In the genomic region with DNA sequence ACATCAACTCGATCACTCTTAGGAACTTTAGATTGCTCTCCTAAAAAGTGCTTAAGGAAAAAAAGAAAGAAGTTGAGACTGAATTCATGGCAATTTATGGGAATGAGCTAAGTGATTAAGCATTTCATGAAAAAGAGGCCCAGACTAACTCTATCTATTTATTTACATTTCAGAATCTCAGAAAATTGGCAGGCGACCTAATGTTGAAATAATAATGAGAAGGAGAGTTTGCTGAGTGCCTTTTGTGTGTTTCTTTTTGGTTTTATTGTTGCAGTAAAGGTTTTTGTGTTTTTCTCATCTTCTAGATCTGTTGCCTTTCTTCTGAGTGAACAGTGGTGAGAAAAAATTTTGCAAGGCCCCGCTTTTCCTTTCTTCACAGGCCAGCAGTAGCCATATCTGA, we compare ENCODE assay signal across 10 cellular contexts. TPM values are rescaled to one million over a fixed set of nuclear protein-coding genes. Genes with fewer than 3 reads are reported as not detected.
DNase-seq lines count a peak whose midpoint lies in the region; ATAC-seq and TF ChIP-seq lines count a peak whose summit lies in the region.
"Had no signal": no experiment of that assay in that cellular context is flagged by ENCODE, and none has a peak within 500 bp of the region (broad histone marks: within the 10 kb centered on the region; RNA-seq: fewer than 3 reads in every experiment).

No MANE protein-coding gene starts in this region.

- peak overlapping the region; percentile 52 for H2AFZ ChIP-seq in DND-41 (ENCODE audit: low read depth, low read length)
- H2AFZ ChIP-seq in OCI-LY7 (ENCODE audit: low read length), result no peak overlapping the region

- H3K4me3 Mint-ChIP-seq in T-cell (peak overlapping the region; percentile 59 to 74 (median 67)), progenitor cell of endocrine pancreas (ENCODE audit: low read depth) (no peak overlapping the region)

- no TSS peak for BruUV-seq in OCI-LY7 (replicated peaks; lab: Mats Ljungman, UMichigan)

- H3K4me1 ChIP-seq in DND-41 (ENCODE audit: insufficient read depth, low read length), result peaks cover 70% of the 10 kb centered on the region
- H3K4me1 ChIP-seq in esophagus (ENCODE audit: control insufficient read depth in 2 of 2, insufficient read depth in 2 of 2, low read length in 1 of 2), result peaks cover 0 to 7% of the 10 kb centered on the region in 2 donors
- H3K4me1 ChIP-seq in OCI-LY7 (ENCODE audit: insufficient read depth, low read length, poor library complexity, severe bottlenecking), result peaks cover 23% of the 10 kb centered on the region

- no peaks in the 10 kb centered on the region for H3K9me2 ChIP-seq in OCI-LY7 (ENCODE audit: insufficient read depth, low read length)

- H3K4me2 ChIP-seq in DND-41 (ENCODE audit: insufficient read depth, low read length), result peak overlapping the region; percentile 70
- no peak overlapping the region for H3K4me2 ChIP-seq in OCI-LY7 (ENCODE audit: low read length)

- CTCF ChIA-PET in T-cell (lab: Charles Lee) (interaction anchor here (0.6 to 1.7 kb wide), 4 partner anchors 11 to 91 kb away, joined by 3 to 4 read pairs (median 4); no protein-coding TSS in a partner anchor), OCI-LY7 (lab: Charles Lee; ENCODE audit: unreplicated experiment) (no interaction called here)

- DNase-seq in DND-41, result no peak
- DNase-seq in T-cell, result no peak
- no peak for DNase-seq in progenitor cell of endocrine pancreas (ENCODE audit: low spot score, unreplicated experiment)
- DNase-seq in foreskin melanocyte, result no peak
- DNase-seq in OCI-LY7 (ENCODE audit: low spot score), result no peak
- DNase-seq: activated CD8-positive, alpha-beta memory T cell treated with anti-CD3 and anti-CD28 coated beads for 24 hours had no signal

- peak overlapping the region in 1 of 2 experiments; percentile 49; a peak in 2 of 4 replicates for H3K4me3 ChIP-seq in DND-41 (ENCODE audit: low read depth in 1 of 2, low read length in 2 of 2)
- H3K4me3 ChIP-seq in esophagus (ENCODE audit: low read depth in 1 of 2, low read length in 2 of 2), result no peak overlapping the region
- H3K4me3 ChIP-seq in OCI-LY7 (ENCODE audit: low read depth, low read length, poor library complexity, severe bottlenecking), result no peak overlapping the region

- peaks cover 68% of the 10 kb centered on the region for H3K79me2 ChIP-seq in DND-41 (ENCODE audit: insufficient read depth, low read length)
- H3K79me2 ChIP-seq in OCI-LY7 (ENCODE audit: insufficient read depth, low read depth, low read length), result no peaks in the 10 kb centered on the region

- no peaks in the 10 kb centered on the region for H3K27me3 ChIP-seq in DND-41 (ENCODE audit: insufficient read depth, low read length, poor library complexity)
- H3K27me3 ChIP-seq in esophagus (ENCODE audit: control insufficient read depth in 1 of 2, insufficient read depth in 2 of 2, low read length in 2 of 2), result no peaks in the 10 kb centered on the region

- intact Hi-C loops in OCI-LY7 (cut with micrococcal nuclease; ENCODE audit: unreplicated experiment), result no loop called here

- H3K36me3 ChIP-seq in DND-41 (ENCODE audit: insufficient read depth, low read length), result no peaks in the 10 kb centered on the region; the same call in 1 of the 2 replicates
- H3K36me3 ChIP-seq in esophagus (ENCODE audit: control insufficient read depth in 2 of 2, insufficient read depth in 2 of 2, low read length in 1 of 2), result no peaks in the 10 kb centered on the region
- H3K36me3 ChIP-seq in OCI-LY7 (ENCODE audit: insufficient read depth, low read length), result no peaks in the 10 kb centered on the region

- H3K27ac Mint-ChIP-seq in T-cell (peak overlapping the region; percentile 91 to 98), progenitor cell of endocrine pancreas (peak overlapping the region; percentile 85)

- H3K27ac ChIP-seq in DND-41 (ENCODE audit: low read length), result peak overlapping the region; percentile 97
- H3K27ac ChIP-seq in esophagus (ENCODE audit: low read depth in 2 of 2, low read length in 1 of 2), result peak overlapping the region; percentile 36 to 83
- no peak overlapping the region for H3K27ac ChIP-seq in OCI-LY7 (ENCODE audit: low read depth, low read length, poor library complexity, severe bottlenecking)

- H3K27me3 Mint-ChIP-seq in T-cell (no peaks in the 10 kb centered on the region), progenitor cell of endocrine pancreas (no peaks in the 10 kb centered on the region)

- POLR2A ChIA-PET in T-cell (lab: Charles Lee) (interaction anchor here (0.5 to 1.3 kb wide), 6 partner anchors 11 to 694 kb away, joined by 3 to 4 read pairs (median 3); no protein-coding TSS in a partner anchor), OCI-LY7 (lab: Charles Lee) (no interaction called here)

- H4K20me1 ChIP-seq in DND-41 (ENCODE audit: insufficient read depth, low read length) (no peaks in the 10 kb centered on the region), OCI-LY7 (ENCODE audit: insufficient read depth, low read length) (no peaks in the 10 kb centered on the region)

- H3K9me3 ChIP-seq in DND-41 (ENCODE audit: insufficient read depth, low read length, severe bottlenecking) (no peaks in the 10 kb centered on the region), esophagus (ENCODE audit: control insufficient read depth in 2 of 2, insufficient read depth in 1 of 2, low read depth in 1 of 2, low read length in 1 of 2) (no peaks in the 10 kb centered on the region), OCI-LY7 (ENCODE audit: low read length) (no peaks in the 10 kb centered on the region)

- 67 to 75% methylated on average over 3 of the region's 3 CpGs for WGBS in esophagus, 2 donors

- ATAC-seq in DND-41 (ENCODE audit: insufficient read depth, low read depth), result no peak
- ATAC-seq in T-cell (replicated peaks in 1 of 4), result no peak
- no peak for ATAC-seq in GM18517 (IDR thresholded peaks at IDR 0.05; ENCODE audit: unreplicated experiment)
- ATAC-seq in GM21423 (IDR thresholded peaks at IDR 0.05; ENCODE audit: unreplicated experiment), result no peak
- ATAC-seq: sciatic nerve had no signal

- H3K9me3 Mint-ChIP-seq in T-cell (no peaks in the 10 kb centered on the region), progenitor cell of endocrine pancreas (ENCODE audit: low read depth) (no peaks in the 10 kb centered on the region)

- H3K36me3 Mint-ChIP-seq in T-cell (no peaks in the 10 kb centered on the region), progenitor cell of endocrine pancreas (ENCODE audit: insufficient read depth) (no peaks in the 10 kb centered on the region)

- no peak for TF ChIP-seq CTCF in DND-41 (IDR thresholded peaks at IDR 0.05; ENCODE audit: borderline replicate concordance, extremely low read depth, low read length, poor library complexity, severe bottlenecking)
- TF ChIP-seq CTCF in progenitor cell of endocrine pancreas (IDR thresholded peaks at IDR 0.05; ENCODE audit: unreplicated experiment), result no peak
- TF ChIP-seq CTCF in OCI-LY7 (conservative IDR thresholded peaks at IDR 0.05; ENCODE audit: low read length), result no peak

- H3K4me1 Mint-ChIP-seq in T-cell (peaks cover 57 to 76% (median 73%) of the 10 kb centered on the region in 3 donors), progenitor cell of endocrine pancreas (ENCODE audit: low read depth) (peaks cover 48% of the 10 kb centered on the region)

- H3K9ac ChIP-seq in DND-41 (ENCODE audit: low read depth, low read length), result peak overlapping the region; percentile 80

RNA-seq across cellular contexts. Expression of gene GRK5, which starts 3.8 kb away (rescaled TPM):
- total RNA-seq in T-cell (10 to 100 TPM; 21.7 to 36.8 (median 30.6) TPM), progenitor cell of endocrine pancreas (21.6 and 23.0 TPM in 2 replicates), OCI-LY7 (2022) (8.3 and 10.2 TPM in 2 replicates)
- polyA plus RNA-seq in esophagus, result 1 to 10 TPM; 3.1 to 5.2 TPM
- 4.2 and 4.7 TPM in 2 replicates for total RNA-seq in OCI-LY7 (2014; rRNA removed; shearing (Covaris generic))

RNA-seq across cellular contexts. Expression of gene PRDX3, which starts 32.6 kb away (rescaled TPM):
- total RNA-seq in T-cell (10 to 100 TPM; 15.7 to 36.2 (median 34.7) TPM), progenitor cell of endocrine pancreas (116 and 117 TPM in 2 replicates), OCI-LY7 (2022) (150 and 156 TPM in 2 replicates)
- 10 to 100 TPM; 40.8 to 82.2 TPM for polyA plus RNA-seq in esophagus
- 124 and 175 TPM in 2 replicates for total RNA-seq in OCI-LY7 (2014; rRNA removed; shearing (Covaris generic))

RNA-seq across cellular contexts. Expression of gene SFXN4, which starts 45.7 kb away (rescaled TPM):
- total RNA-seq in T-cell (10 to 100 TPM; 10.4 to 19.4 (median 13.9) TPM), progenitor cell of endocrine pancreas (25.7 and 27.2 TPM in 2 replicates), OCI-LY7 (2022) (38.8 and 46.4 TPM in 2 replicates)
- polyA plus RNA-seq in esophagus, result 10 to 100 TPM; 20.8 to 22.7 TPM
- 27.8 and 35.9 TPM in 2 replicates for total RNA-seq in OCI-LY7 (2014; rRNA removed; shearing (Covaris generic))
